Comparison of ENCODE assay signal across 1 cellular context in genomic region chr18:58128286-58129018, GRCh38.
TF ChIP-seq lines count a peak whose summit lies in the region.

No MANE protein-coding gene starts in this region.

TF ChIP-seq in HepG2, 621 proteins besides CTCF, POLR2A, EP300 and RAD21 (continued from another document and continues in another):
- TF ChIP-seq ATF4 (CRISPR knock-in tag; IDR thresholded peaks at IDR 0.05): no peak
- TF ChIP-seq ARID4A (CRISPR knock-in tag; IDR thresholded peaks at IDR 0.05; ENCODE audit: borderline replicate concordance): no peak
- no peak for TF ChIP-seq SPEN (CRISPR knock-in tag; IDR thresholded peaks at IDR 0.05; ENCODE audit: low read depth)
- TF ChIP-seq ZSCAN22 (CRISPR knock-in tag; IDR thresholded peaks at IDR 0.05): no peak
- TF ChIP-seq GATA4 (IDR thresholded peaks at IDR 0.05; ENCODE audit: borderline replicate concordance, low read depth): no peak
- peak; percentile 44; the same call in 1 of the 2 replicates for TF ChIP-seq TFAP4 (IDR thresholded peaks at IDR 0.05; ENCODE audit: borderline replicate concordance, low read depth)
- TF ChIP-seq ZNF12 (CRISPR knock-in tag; IDR thresholded peaks at IDR 0.05): peak; percentile 66; the same call in 1 of the 2 replicates
- TF ChIP-seq RARA (CRISPR knock-in tag; IDR thresholded peaks at IDR 0.05): peak; percentile 67
- TF ChIP-seq GABPA (IDR thresholded peaks at IDR 0.05; ENCODE audit: low read depth, low read length): no peak
- TF ChIP-seq GABPA (CRISPR knock-in tag; IDR thresholded peaks at IDR 0.05; ENCODE audit: low read depth): no peak
- no peak for TF ChIP-seq HIVEP1 (CRISPR knock-in tag; IDR thresholded peaks at IDR 0.05)
- no peak for TF ChIP-seq ELF3 (CRISPR knock-in tag; IDR thresholded peaks at IDR 0.05)
- TF ChIP-seq AGO2 (optimal IDR thresholded peaks at IDR 0.05; ENCODE audit: low read depth, low read length): no peak
- TF ChIP-seq RERE (CRISPR knock-in tag; IDR thresholded peaks at IDR 0.05; ENCODE audit: low read depth): no peak
- TF ChIP-seq RFX1 (IDR thresholded peaks at IDR 0.05): no peak
- no peak for TF ChIP-seq ZFP90 (CRISPR knock-in tag; IDR thresholded peaks at IDR 0.05; ENCODE audit: borderline replicate concordance)
- no peak for TF ChIP-seq ZNF615 (CRISPR knock-in tag; IDR thresholded peaks at IDR 0.05; ENCODE audit: borderline replicate concordance)
- no peak for TF ChIP-seq ZNF225 (CRISPR knock-in tag; IDR thresholded peaks at IDR 0.05)
- no peak for TF ChIP-seq MYC (CRISPR knock-in tag; IDR thresholded peaks at IDR 0.05; ENCODE audit: borderline replicate concordance)
- no peak for TF ChIP-seq RFXANK (CRISPR knock-in tag; IDR thresholded peaks at IDR 0.05)
- TF ChIP-seq PBX2 (CRISPR knock-in tag; IDR thresholded peaks at IDR 0.05): no peak
- no peak for TF ChIP-seq GPN1 (CRISPR knock-in tag; IDR thresholded peaks at IDR 0.05; ENCODE audit: borderline replicate concordance)
- TF ChIP-seq ZNF503 (CRISPR knock-in tag; IDR thresholded peaks at IDR 0.05): no peak
- no peak for TF ChIP-seq ZNF326 (CRISPR knock-in tag; IDR thresholded peaks at IDR 0.05; ENCODE audit: borderline replicate concordance)
- TF ChIP-seq DDIT3 (CRISPR knock-in tag; IDR thresholded peaks at IDR 0.05): no peak
- TF ChIP-seq NR2F6 (IDR thresholded peaks at IDR 0.05): 0 out of 2 replicates have a peak, but pooled peaks have one; percentile 20
- TF ChIP-seq NR2F6 (CRISPR knock-in tag; IDR thresholded peaks at IDR 0.05): no peak
- no peak for TF ChIP-seq RORA (CRISPR knock-in tag; IDR thresholded peaks at IDR 0.05)
- no peak for TF ChIP-seq ZNF136 (CRISPR knock-in tag; IDR thresholded peaks at IDR 0.05; ENCODE audit: low read depth)
- no peak for TF ChIP-seq ZNF646 (CRISPR knock-in tag; IDR thresholded peaks at IDR 0.05)
